Comparison of ENCODE assay signal across 19 cellular contexts in the genomic region with DNA sequence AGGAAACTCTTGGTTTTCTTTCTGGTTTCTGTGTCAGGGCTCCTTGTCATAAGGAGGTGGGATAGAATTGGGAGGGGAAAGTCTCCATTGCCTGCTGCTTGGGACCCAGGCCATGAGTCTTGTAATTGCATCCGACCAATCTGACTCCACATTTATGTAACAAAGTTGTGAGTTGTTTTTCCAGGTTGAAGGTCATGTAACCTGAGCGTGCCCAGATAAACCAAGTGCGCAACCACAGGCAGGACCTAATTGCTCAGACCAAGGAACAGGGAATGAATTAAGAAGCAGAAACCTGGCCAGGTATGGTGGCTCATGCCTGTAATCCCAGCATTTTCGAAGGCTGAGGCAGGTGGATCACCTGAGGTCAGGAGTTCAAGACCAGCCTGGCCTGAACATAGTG.
"Had no signal": no experiment of that assay in that cellular context is flagged by ENCODE, and none has a peak within 500 bp of the region (broad histone marks: within the 10 kb centered on the region; RNA-seq: fewer than 3 reads in every experiment).

No MANE protein-coding gene starts in this region.

- H3K27me3 ChIP-seq: gastroesophageal sphincter, spleen had no signal

- H3K4me1 ChIP-seq: esophagus squamous epithelium, gastroesophageal sphincter, psoas muscle had no signal

- ATAC-seq: gastroesophageal sphincter; left cardiac atrium; natural killer cell treated with Interleukin-12 subunit alpha and Interleukin-12 subunit beta and Interleukin-15 and Interleukin-18, amount 100 ng/mL, for 72 hours; psoas muscle; sciatic nerve; stimulated activated naive B cell treated with anti-CD40 and anti-IgM and Interleukin-4, amounts not matched to agents 10 μg/mL and 1 μg/mL and 100 μg/mL, for 72 hours; stimulated activated naive CD8-positive, alpha-beta T cell treated with anti-CD3 and anti-CD28 coated beads, Interleukin-15, amount 100 ng/mL, for 72 hours had no signal

- H3K36me3 ChIP-seq: esophagus squamous epithelium, gastroesophageal sphincter, spleen had no signal

- DNase-seq: esophagus squamous epithelium; foreskin fibroblast; glutamatergic neuron; islet precursor cell; left cardiac atrium; psoas muscle; retina; spleen; stimulated activated CD4-positive, alpha-beta T cell treated with anti-CD3 and anti-CD28 coated beads, Interleukin-15, amount 100 ng/mL, for 24 hours; stimulated activated CD4-positive, alpha-beta T cell treated with anti-CD3 and anti-CD28 coated beads, Interleukin-1b, Interleukin-23, amount 100 ng/mL, for 48 hours; stimulated activated CD4-positive, alpha-beta T cell treated with anti-CD3 and anti-CD28 coated beads, Interleukin-4, amount 100 ng/mL, for 24 hours; stimulated activated naive B cell treated with anti-CD40 and anti-IgM and Interleukin-4, amounts not matched to agents 10 μg/mL and 1 μg/mL and 100 μg/mL, for 72 hours; stimulated activated naive CD8-positive, alpha-beta T cell treated with anti-CD3 and anti-CD28 coated beads, Interleukin-15, amount 100 ng/mL, for 72 hours; trophoblast cell had no signal

- H3K27me3 Mint-ChIP-seq: stimulated activated naive CD8-positive, alpha-beta T cell treated with anti-CD3 and anti-CD28 coated beads, Interleukin-15, amount 100 ng/mL, for 72 hours had no signal

- H3K27ac Mint-ChIP-seq: memory B cell; natural killer cell treated with Interleukin-12 subunit alpha and Interleukin-12 subunit beta and Interleukin-15 and Interleukin-18, amount 100 ng/mL, for 72 hours; stimulated activated naive CD8-positive, alpha-beta T cell treated with anti-CD3 and anti-CD28 coated beads, Interleukin-15, amount 100 ng/mL, for 72 hours had no signal

- H3K27ac ChIP-seq: esophagus squamous epithelium, gastroesophageal sphincter, psoas muscle, spleen had no signal

- H3K4me3 Mint-ChIP-seq: central memory CD8-positive, alpha-beta T cell; memory B cell; natural killer cell treated with Interleukin-12 subunit alpha and Interleukin-12 subunit beta and Interleukin-15 and Interleukin-18, amount 100 ng/mL, for 72 hours; stimulated activated naive B cell treated with anti-CD40 and anti-IgM and Interleukin-4, amounts not matched to agents 10 μg/mL and 1 μg/mL and 100 μg/mL, for 72 hours; stimulated activated naive CD8-positive, alpha-beta T cell treated with anti-CD3 and anti-CD28 coated beads, Interleukin-15, amount 100 ng/mL, for 72 hours had no signal

- H3K4me3 ChIP-seq: esophagus squamous epithelium, gastroesophageal sphincter, psoas muscle, spleen had no signal

- H3K36me3 Mint-ChIP-seq: memory B cell; natural killer cell treated with Interleukin-12 subunit alpha and Interleukin-12 subunit beta and Interleukin-15 and Interleukin-18, amount 100 ng/mL, for 72 hours; stimulated activated naive B cell treated with anti-CD40 and anti-IgM and Interleukin-4, amounts not matched to agents 10 μg/mL and 1 μg/mL and 100 μg/mL, for 72 hours had no signal

- H3K9me3 Mint-ChIP-seq: central memory CD8-positive, alpha-beta T cell; memory B cell; natural killer cell treated with Interleukin-12 subunit alpha and Interleukin-12 subunit beta and Interleukin-15 and Interleukin-18, amount 100 ng/mL, for 72 hours; stimulated activated naive B cell treated with anti-CD40 and anti-IgM and Interleukin-4, amounts not matched to agents 10 μg/mL and 1 μg/mL and 100 μg/mL, for 72 hours; stimulated activated naive CD8-positive, alpha-beta T cell treated with anti-CD3 and anti-CD28 coated beads, Interleukin-15, amount 100 ng/mL, for 72 hours had no signal

- H3K9me3 ChIP-seq: esophagus squamous epithelium, gastroesophageal sphincter, psoas muscle, spleen had no signal
